8 cellular contexts compared by ENCODE assay signal in the genomic region with DNA sequence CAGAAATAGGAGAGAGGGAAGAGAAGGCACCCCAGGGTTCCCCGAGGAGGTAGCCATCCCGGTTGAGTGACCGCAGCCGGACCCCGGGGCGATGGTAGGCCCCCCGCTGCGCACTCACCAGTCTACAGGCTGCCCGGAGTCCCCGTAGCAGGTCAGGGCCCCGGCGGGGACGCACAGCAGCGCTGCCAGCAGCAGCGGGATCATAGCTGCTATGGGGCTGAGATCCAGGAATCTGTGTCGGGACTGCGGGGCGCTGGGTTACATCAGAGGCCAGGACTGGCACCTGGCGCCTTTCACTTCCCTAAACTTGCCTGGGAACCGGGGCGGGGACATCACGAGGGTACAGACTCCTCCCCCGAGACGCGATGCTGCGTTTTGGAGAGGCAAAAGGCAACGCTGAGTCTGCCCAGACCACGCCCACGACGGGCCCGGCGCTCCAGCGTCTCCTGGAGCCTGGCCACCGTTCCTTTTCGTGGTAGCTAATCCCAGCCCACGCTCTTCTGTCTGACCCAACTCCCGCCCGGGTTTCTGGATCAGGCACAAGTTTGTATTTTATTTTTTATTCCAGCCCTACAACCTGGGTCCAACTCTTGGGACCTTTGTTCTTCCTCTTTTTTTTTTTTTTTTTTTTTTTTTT. TPM values are rescaled to one million over a fixed set of nuclear protein-coding genes. Genes with fewer than 3 reads are reported as not detected.
DNase-seq lines count a peak whose midpoint lies in the region; ATAC-seq and FAIRE-seq lines count a peak whose summit lies in the region.

A gene with protein sequence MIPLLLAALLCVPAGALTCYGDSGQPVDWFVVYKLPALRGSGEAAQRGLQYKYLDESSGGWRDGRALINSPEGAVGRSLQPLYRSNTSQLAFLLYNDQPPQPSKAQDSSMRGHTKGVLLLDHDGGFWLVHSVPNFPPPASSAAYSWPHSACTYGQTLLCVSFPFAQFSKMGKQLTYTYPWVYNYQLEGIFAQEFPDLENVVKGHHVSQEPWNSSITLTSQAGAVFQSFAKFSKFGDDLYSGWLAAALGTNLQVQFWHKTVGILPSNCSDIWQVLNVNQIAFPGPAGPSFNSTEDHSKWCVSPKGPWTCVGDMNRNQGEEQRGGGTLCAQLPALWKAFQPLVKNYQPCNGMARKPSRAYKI (minus strand): TSS at position 278 of the 637 bp plus-strand sequence. CDS start 74 bp downstream, at position 204.

- DNase-seq in Ammon's horn (ENCODE audit: low spot score) (peak; percentile 92), GM19239 (ENCODE audit: insufficient read length, low spot score) (peak; percentile 99), NCI-H524 treated with DMSO at 0.1 percent for 48 hours (lab: John Stamatoyannopoulos, UW) (peak; percentile 83), dedifferentiated amniotic fluid mesenchymal stem cell (ENCODE audit: extremely low spot score) (peak; percentile 92), left lobe of liver (ENCODE audit: low spot score) (peak; percentile 99)
- DNase-seq in activated CD4-positive, alpha-beta T cell treated with anti-CD3 and anti-CD28 coated beads, Interleukin-2, amount 50 U/mL, for 1 hour, result peak; percentile 88
- DNase-seq in stimulated activated CD4-positive, alpha-beta T cell treated with anti-CD3 and anti-CD28 coated beads, Interleukin-2, amount 100 ng/mL, for 4 hours (ENCODE audit: low read depth), result peak; percentile 82

- ATAC-seq in HG03442 (IDR thresholded peaks at IDR 0.05; ENCODE audit: unreplicated experiment) (peak; percentile 74), left lobe of liver (peak; percentile 90)

- peak; percentile 91 for FAIRE-seq in GM19239 (lab: Jason Lieb, UNC)

RNA-seq across cellular contexts. Expression of the gene that starts here (rescaled TPM):
- 22.3 TPM for total RNA-seq in left lobe of liver

Comparison
In these comparisons a context has a peak if more than half of its experiments do, and no peak if none do; other contexts are left out.
1. Peak in every context shown above with its lines: DNase-seq and ATAC-seq.